Comparison of ENCODE assay signal across 23 cellular contexts in genomic region chr1:35773711-35774110, GRCh38.
"Had no signal": no experiment of that assay in that cellular context is flagged by ENCODE, and none has a peak within 500 bp of the region (broad histone marks: within the 10 kb centered on the region; RNA-seq: fewer than 3 reads in every experiment).

No MANE protein-coding gene starts in this region.

- H3K27me3 ChIP-seq: dorsolateral prefrontal cortex, esophagus muscularis mucosa, gastrocnemius medialis, heart right ventricle, left lung had no signal

- FAIRE-seq: colon, islet of Langerhans, keratinocyte had no signal

- H3K27me3 Mint-ChIP-seq: memory B cell; naive thymus-derived CD4-positive, alpha-beta T cell had no signal

- H3K4me3 ChIP-seq: coronary artery, dorsolateral prefrontal cortex, esophagus muscularis mucosa, gastrocnemius medialis, heart right ventricle, left lung, lower lobe of right lung had no signal

- H3K4me3 Mint-ChIP-seq: memory B cell; naive thymus-derived CD4-positive, alpha-beta T cell had no signal

- H3K36me3 Mint-ChIP-seq: memory B cell had no signal

- H3K9me3 Mint-ChIP-seq: memory B cell; naive thymus-derived CD4-positive, alpha-beta T cell had no signal

- H3K27ac Mint-ChIP-seq: memory B cell; naive thymus-derived CD4-positive, alpha-beta T cell had no signal

- H3K36me3 ChIP-seq: esophagus muscularis mucosa, gastrocnemius medialis, heart right ventricle, left lung, lower lobe of right lung had no signal

- DNase-seq: dorsolateral prefrontal cortex; effector CD4-positive, alpha-beta T cell; effector memory CD4-positive, alpha-beta T cell; foreskin melanocyte; gastrocnemius medialis; glutamatergic neuron; head of caudate nucleus; heart right ventricle; hippocampal formation; left cardiac atrium; left lung; left ventricle myocardium superior; lower lobe of right lung; mammary epithelial cell; mesendoderm; midbrain; naive thymus-derived CD4-positive, alpha-beta T cell had no signal

- ATAC-seq: gastrocnemius medialis; heart right ventricle; left cardiac atrium; left lung; left ventricle myocardium superior; lower lobe of right lung; naive thymus-derived CD4-positive, alpha-beta T cell had no signal
